In genomic region chr13:81686877-81687276, GRCh38 we compare ENCODE assay signal across 16 cellular contexts.
A peak's percentile ranks its signal among the peaks of the same experiment; 100 is the strongest.
DNase-seq lines count a peak whose midpoint lies in the region; ATAC-seq and TF ChIP-seq lines count a peak whose summit lies in the region.
"Had no signal": no experiment of that assay in that cellular context is flagged by ENCODE, and none has a peak within 500 bp of the region (broad histone marks: within the 10 kb centered on the region; RNA-seq: fewer than 3 reads in every experiment).

No MANE protein-coding gene starts in this region.

- WGBS in mammary epithelial cell (ENCODE audit: low coverage, missing lambda C conversion rate), result 24% methylated on average over 2 of the region's 2 CpGs
- 37 to 39% methylated on average over 2 of the region's 2 CpGs for WGBS in testis, 2 donors
- WGBS in gastroesophageal sphincter (ENCODE audit: low coverage in 1 of 2), 2 donors, result 27 to 28% methylated on average over 2 of the region's 2 CpGs

- H3K36me3 ChIP-seq in mammary epithelial cell (ENCODE audit: insufficient read depth, low read length), result no peaks in the 10 kb centered on the region
- H3K36me3 ChIP-seq in testis (ENCODE audit: low read depth, missing control alignments), result no peaks in the 10 kb centered on the region
- H3K36me3 ChIP-seq in gastroesophageal sphincter, result no peaks in the 10 kb centered on the region

- DNase-seq in MCF 10A (ENCODE audit: unreplicated experiment), result peak; percentile 77
- no peak for DNase-seq in mammary epithelial cell
- DNase-seq in NCI-H524 treated with DMSO at 0.1 percent for 48 hours (lab: John Stamatoyannopoulos, UW), result peak; percentile 22
- DNase-seq in cerebellum (ENCODE audit: low spot score), result peak; percentile 0
- peak; percentile 70 for DNase-seq in testis
- DNase-seq in NOMO-1 treated with DMSO at 0.1 percent for 48 hours (lab: John Stamatoyannopoulos, UW; ENCODE audit: unreplicated experiment), result no peak
- DNase-seq in RWPE1 (ENCODE audit: low spot score), result no peak
- DNase-seq: activated T-cell treated with anti-CD3 and anti-CD28 coated beads for 4 hours, glutamatergic neuron, KG1, NCI-H446, T-helper 17 cell had no signal

- POLR2A ChIA-PET in MCF 10A (lab: Yijun Ruan, JAX), result no interaction called here
- POLR2A ChIA-PET in RWPE1 (lab: Yijun Ruan, JAX; ENCODE audit: low non-redundant PET), result no interaction called here

- dilution Hi-C loops in mammary epithelial cell (cut with HindIII; ENCODE audit: low sequenced_read_pairs), result no loop called here

- H2AFZ ChIP-seq in mammary epithelial cell (ENCODE audit: low read depth, low read length), result no peak overlapping the region

- no peak overlapping the region for H3K27ac Mint-ChIP-seq in MCF 10A (ENCODE audit: low read depth, unreplicated experiment)
- H3K27ac Mint-ChIP-seq: activated naive CD4-positive, alpha-beta T cell treated with anti-CD3 and anti-CD28 coated beads, Interleukin-2, amount 50 U/mL, for 72 hours; mesothelial cell of epicardium; T-helper 17 cell had no signal

- CTCF ChIA-PET in MCF 10A (lab: Yijun Ruan, JAX), result no interaction called here
- CTCF ChIA-PET in mammary epithelial cell (lab: Charles Lee; ENCODE audit: low non-redundant PET), result no interaction called here
- CTCF ChIA-PET in RWPE1 (lab: Yijun Ruan, JAX), result no interaction called here

- no peak overlapping the region for H3K4me2 ChIP-seq in mammary epithelial cell (ENCODE audit: insufficient read depth, low read depth, low read length)

- H3K27ac ChIP-seq in mammary epithelial cell (ENCODE audit: insufficient read depth, low read depth, low read length) (no peak overlapping the region), testis (no peak overlapping the region), gastroesophageal sphincter (no peak overlapping the region), RWPE1 (no peak overlapping the region)

- in situ Hi-C loops in mammary epithelial cell (cut with MboI; ENCODE audit: low sequenced_read_pairs in 2 of 2), result no loop called here

- no peak for ATAC-seq in gastroesophageal sphincter
- ATAC-seq: activated naive CD4-positive, alpha-beta T cell treated with anti-CD3 and anti-CD28 coated beads, Interleukin-2, amount 50 U/mL, for 72 hours; T-helper 17 cell had no signal

- H3K27me3 ChIP-seq in mammary epithelial cell (ENCODE audit: insufficient read depth, low read length) (no peaks in the 10 kb centered on the region), testis (no peaks in the 10 kb centered on the region), gastroesophageal sphincter (no peaks in the 10 kb centered on the region)

- no peak for TF ChIP-seq POLR2A in testis (IDR thresholded peaks at IDR 0.05)
- TF ChIP-seq POLR2A in gastroesophageal sphincter (IDR thresholded peaks at IDR 0.05), result no peak

- no peaks in the 10 kb centered on the region for H3K9me3 ChIP-seq in mammary epithelial cell (replicated peaks; ENCODE audit: insufficient read depth, low read length)
- no peaks in the 10 kb centered on the region for H3K9me3 ChIP-seq in testis
- H3K9me3 ChIP-seq in gastroesophageal sphincter, result no peaks in the 10 kb centered on the region

- no peaks in the 10 kb centered on the region for H4K20me1 ChIP-seq in mammary epithelial cell (ENCODE audit: insufficient read depth, low read length)

- H3K27me3 Mint-ChIP-seq in MCF 10A (ENCODE audit: insufficient read depth, unreplicated experiment), result no peaks in the 10 kb centered on the region
- H3K27me3 Mint-ChIP-seq: central memory CD8-positive, alpha-beta T cell; T-helper 17 cell had no signal

- BruUV-seq in MCF 10A (replicated peaks; lab: Mats Ljungman, UMichigan) (no TSS peak), mammary epithelial cell (replicated peaks; lab: Mats Ljungman, UMichigan) (no TSS peak)

- H3K4me3 Mint-ChIP-seq in MCF 10A (ENCODE audit: unreplicated experiment), result no peak overlapping the region
- H3K4me3 Mint-ChIP-seq: central memory CD8-positive, alpha-beta T cell; mesothelial cell of epicardium; T-helper 17 cell had no signal

- no peaks in the 10 kb centered on the region for H3K36me3 Mint-ChIP-seq in MCF 10A (ENCODE audit: insufficient read depth, unreplicated experiment)
- H3K36me3 Mint-ChIP-seq: activated naive CD4-positive, alpha-beta T cell treated with anti-CD3 and anti-CD28 coated beads, Interleukin-2, amount 50 U/mL, for 72 hours; mesothelial cell of epicardium had no signal

- no peak overlapping the region for H3K4me3 ChIP-seq in mammary epithelial cell (replicated peaks in 1 of 3; ENCODE audit: insufficient read depth in 1 of 3, low read depth in 2 of 3, low read length in 3 of 3)
- H3K4me3 ChIP-seq in testis, result no peak overlapping the region
- H3K4me3 ChIP-seq in gastroesophageal sphincter, result no peak overlapping the region

- H3K79me2 ChIP-seq in mammary epithelial cell (ENCODE audit: insufficient read depth, low read length), result no peaks in the 10 kb centered on the region

- no peaks in the 10 kb centered on the region for H3K4me1 Mint-ChIP-seq in MCF 10A (ENCODE audit: insufficient read depth, unreplicated experiment)
- H3K4me1 Mint-ChIP-seq: central memory CD8-positive, alpha-beta T cell; T-helper 17 cell had no signal

- H3K9me3 Mint-ChIP-seq in MCF 10A (ENCODE audit: unreplicated experiment), result peaks cover 4% of the 10 kb centered on the region

- TF ChIP-seq CTCF in MCF 10A (IDR thresholded peaks at IDR 0.05; ENCODE audit: unreplicated experiment), result no peak
- TF ChIP-seq CTCF in mammary epithelial cell (conservative IDR thresholded peaks at IDR 0.05 in 1 of 2, IDR thresholded peaks at IDR 0.05 in 1 of 2; ENCODE audit: extremely low read depth in 1 of 2, insufficient read depth in 1 of 2, low read depth in 1 of 2, low read length in 2 of 2), result no peak
- TF ChIP-seq CTCF in testis (IDR thresholded peaks at IDR 0.05), result no peak
- TF ChIP-seq CTCF in gastroesophageal sphincter (IDR thresholded peaks at IDR 0.05), result no peak
- no peak for TF ChIP-seq CTCF in RWPE1 (conservative IDR thresholded peaks at IDR 0.05; ENCODE audit: low read depth)

- TF ChIP-seq EP300 in gastroesophageal sphincter (IDR thresholded peaks at IDR 0.05), result no peak

- no peaks in the 10 kb centered on the region for H3K4me1 ChIP-seq in mammary epithelial cell (ENCODE audit: insufficient read depth, low read length)
- no peaks in the 10 kb centered on the region for H3K4me1 ChIP-seq in testis
- H3K4me1 ChIP-seq in gastroesophageal sphincter, result no peaks in the 10 kb centered on the region

- intact Hi-C loops in MCF 10A (cut with micrococcal nuclease), result no loop called here
- intact Hi-C loops in mammary epithelial cell (cut with micrococcal nuclease), result no loop called here
- intact Hi-C loops in testis (cut with DNase I; ENCODE audit: low total_unique reads), result no loop called here

- H3K9ac ChIP-seq in mammary epithelial cell (ENCODE audit: insufficient read depth, low read length), result no peak overlapping the region

Comparison
In these comparisons a context has a peak if more than half of its experiments do, and no peak if none do; other contexts are left out.
1. DNase-seq: peak in MCF 10A (single experiment), NCI-H524 treated with DMSO at 0.1 percent for 48 hours (single experiment), cerebellum (single experiment) and testis (single experiment); none in mammary epithelial cell (single experiment), NOMO-1 treated with DMSO at 0.1 percent for 48 hours (single experiment) and RWPE1 (single experiment).